4 cellular contexts compared by ENCODE assay signal in the genomic region with DNA sequence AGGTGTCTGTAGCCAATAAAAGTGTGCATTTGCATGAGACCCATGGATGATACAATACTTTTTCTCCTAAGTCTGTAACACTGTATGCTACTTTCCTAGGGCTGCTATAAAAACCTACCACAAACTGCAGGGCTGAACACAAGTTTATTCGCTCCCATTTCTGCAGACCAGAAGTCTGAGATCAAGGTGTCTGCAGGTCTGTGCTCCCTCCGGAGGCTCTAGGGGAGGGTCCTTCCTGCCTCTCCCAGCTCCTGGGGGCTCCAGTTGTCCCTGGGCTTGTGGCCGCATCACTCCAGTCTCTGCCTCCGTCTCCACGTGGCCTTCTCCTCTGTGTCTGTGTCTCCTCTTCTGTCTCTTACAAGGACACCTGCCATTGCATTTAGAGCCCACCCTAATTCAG.
A peak's percentile ranks its signal among the peaks of the same experiment; 100 is the strongest.
DNase-seq lines count a peak whose midpoint lies in the region; TF ChIP-seq lines count a peak whose summit lies in the region.
"Not testable (repeated sequence)": the region's sequence is repeated elsewhere in the genome, so short reads cannot be mapped to it uniquely, and the experiment has no call there.

No MANE protein-coding gene starts in this region.

- not testable (repeated sequence) for H3K4me3 ChIP-seq in coronary artery

- peak; percentile 21 for DNase-seq in coronary artery (ENCODE audit: low spot score)
- DNase-seq in cardiac septum (ENCODE audit: low spot score) = peak; percentile 22
- peak; percentile 9 for DNase-seq in islet precursor cell
- peak; percentile 62 for DNase-seq in mesenteric fat pad (ENCODE audit: low spot score)

- intact Hi-C loops in cardiac septum (cut with DNase I) = not testable (repeated sequence)

- TF ChIP-seq CTCF in coronary artery (IDR thresholded peaks at IDR 0.05) = not testable (repeated sequence)

- H3K27ac ChIP-seq in coronary artery = not testable (repeated sequence)

Comparison
In these comparisons a context has a peak if more than half of its experiments do, and no peak if none do; other contexts are left out.
1. DNase-seq: peak in every context shown above with its lines; median percentile 62 in mesenteric fat pad; 22 in cardiac septum; 21 in coronary artery; 9 in islet precursor cell.